ENCODE assay signal across 29 cellular contexts in genomic region chr3:119808843-119809242, GRCh38. TPM values are rescaled to one million over a fixed set of nuclear protein-coding genes. Genes with fewer than 3 reads are reported as not detected.
DNase-seq lines count a peak whose midpoint lies in the region; ATAC-seq and TF ChIP-seq lines count a peak whose summit lies in the region.
"Had no signal": no experiment of that assay in that cellular context is flagged by ENCODE, and none has a peak within 500 bp of the region (broad histone marks: within the 10 kb centered on the region; RNA-seq: fewer than 3 reads in every experiment).

No MANE protein-coding gene starts in this region.

- POLR2A ChIA-PET in activated B cell treated with CpG ODN at 0.5 μM for 24 hours (lab: Charles Lee), result interaction anchor here (2.6 kb wide), 1 partner anchor 286 kb away, joined by 10 read pairs; the partner anchor contains the start of gene GSK3B

- H3K4me3 Mint-ChIP-seq in stimulated activated naive CD8-positive, alpha-beta T cell treated with anti-CD3 and anti-CD28 coated beads, Interleukin-15, Interleukin-2, amounts not matched to agents 100 ng/mL and 50 ng/mL, for 24 hours, result peak overlapping the region; percentile 44
- peak overlapping the region in 1 of 2 donors; percentile 91 for H3K4me3 Mint-ChIP-seq in stimulated activated naive CD8-positive, alpha-beta T cell treated with anti-CD3 and anti-CD28 coated beads, Interleukin-15, amount 100 ng/mL, for 72 hours
- H3K4me3 Mint-ChIP-seq in activated B cell treated with CpG ODN at 0.5 μM for 24 hours (peak overlapping the region; percentile 26), memory B cell (peak overlapping the region; percentile 98)
- H3K4me3 Mint-ChIP-seq: activated naive CD4-positive, alpha-beta T cell treated with anti-CD3 and anti-CD28 coated beads, Interleukin-2, amount 10 ng/mL, durations not matched to agents 7 days and 5 days; endodermal cell had no signal

- TF ChIP-seq EP300 in gastroesophageal sphincter (IDR thresholded peaks at IDR 0.05), result no peak

- no peak overlapping the region for H3K27ac ChIP-seq in gastroesophageal sphincter
- H3K27ac ChIP-seq: cardiac muscle cell, coronary artery, heart right ventricle, KMS-11, stomach, tibial nerve had no signal

- no peaks in the 10 kb centered on the region for H3K27me3 Mint-ChIP-seq in stimulated activated naive CD8-positive, alpha-beta T cell treated with anti-CD3 and anti-CD28 coated beads, Interleukin-15, Interleukin-2, amounts not matched to agents 100 ng/mL and 50 ng/mL, for 24 hours
- H3K27me3 Mint-ChIP-seq in stimulated activated naive CD8-positive, alpha-beta T cell treated with anti-CD3 and anti-CD28 coated beads, Interleukin-15, amount 100 ng/mL, for 72 hours, result no peaks in the 10 kb centered on the region
- H3K27me3 Mint-ChIP-seq in activated B cell treated with CpG ODN at 0.5 μM for 24 hours, result no peaks in the 10 kb centered on the region
- no peaks in the 10 kb centered on the region for H3K27me3 Mint-ChIP-seq in memory B cell

- no peak for TF ChIP-seq POLR2A in gastroesophageal sphincter (IDR thresholded peaks at IDR 0.05)

- H3K4me3 ChIP-seq in gastroesophageal sphincter, result no peak overlapping the region
- H3K4me3 ChIP-seq: cardiac muscle cell had no signal

- no peaks in the 10 kb centered on the region for H3K36me3 Mint-ChIP-seq in stimulated activated naive CD8-positive, alpha-beta T cell treated with anti-CD3 and anti-CD28 coated beads, Interleukin-15, Interleukin-2, amounts not matched to agents 100 ng/mL and 50 ng/mL, for 24 hours (ENCODE audit: low read depth)
- H3K36me3 Mint-ChIP-seq in activated B cell treated with CpG ODN at 0.5 μM for 24 hours (ENCODE audit: low read depth) (peaks cover 3% of the 10 kb centered on the region), memory B cell (no peaks in the 10 kb centered on the region)
- H3K36me3 Mint-ChIP-seq: activated naive CD4-positive, alpha-beta T cell treated with anti-CD3 and anti-CD28 coated beads, Interleukin-2, amount 10 ng/mL, durations not matched to agents 7 days and 5 days had no signal

- H3K36me3 ChIP-seq in gastroesophageal sphincter, result no peaks in the 10 kb centered on the region
- H3K36me3 ChIP-seq: cardiac muscle cell, heart right ventricle, stomach, tibial nerve had no signal

- no peak for DNase-seq in stimulated activated naive CD8-positive, alpha-beta T cell treated with anti-CD3 and anti-CD28 coated beads, Interleukin-15, amount 100 ng/mL, for 72 hours
- no peak for DNase-seq in activated B cell treated with CpG ODN at 0.5 μM for 24 hours
- no peak for DNase-seq in memory B cell (ENCODE audit: low spot score in 2 of 2)
- DNase-seq in NCI-H526 treated with DMSO at 0.1 percent for 48 hours (lab: John Stamatoyannopoulos, UW), result no peak
- DNase-seq in dedifferentiated amniotic fluid mesenchymal stem cell (ENCODE audit: extremely low spot score), result no peak
- DNase-seq: ACHN; activated CD4-positive, CD25-positive, alpha-beta regulatory T cell treated with anti-CD3 and anti-CD28 coated beads, Interleukin-2, amount 50 U/mL, for 72 hours; activated naive CD4-positive, alpha-beta T cell treated with anti-CD3 and anti-CD28 coated beads, Interleukin-2, amount 10 ng/mL, durations not matched to agents 7 days and 5 days; aorta; endodermal cell; foreskin fibroblast; heart right ventricle; left colon; mesenchymal stem cell; NCI-H1436 treated with DMSO at 0.1 percent for 48 hours; NCI-H2107; NCI-H446; NCI-H82; RPMI8226; stomach had no signal

- H3K4me1 Mint-ChIP-seq in stimulated activated naive CD8-positive, alpha-beta T cell treated with anti-CD3 and anti-CD28 coated beads, Interleukin-15, Interleukin-2, amounts not matched to agents 100 ng/mL and 50 ng/mL, for 24 hours (ENCODE audit: low read depth), result peaks cover 11% of the 10 kb centered on the region
- peaks cover 22% of the 10 kb centered on the region for H3K4me1 Mint-ChIP-seq in stimulated activated naive CD8-positive, alpha-beta T cell treated with anti-CD3 and anti-CD28 coated beads, Interleukin-15, amount 100 ng/mL, for 72 hours
- H3K4me1 Mint-ChIP-seq in activated B cell treated with CpG ODN at 0.5 μM for 24 hours, result peaks cover 9% of the 10 kb centered on the region
- H3K4me1 Mint-ChIP-seq in memory B cell, result peaks cover 9% of the 10 kb centered on the region
- H3K4me1 Mint-ChIP-seq: endodermal cell had no signal

- H3K9me3 Mint-ChIP-seq in stimulated activated naive CD8-positive, alpha-beta T cell treated with anti-CD3 and anti-CD28 coated beads, Interleukin-15, Interleukin-2, amounts not matched to agents 100 ng/mL and 50 ng/mL, for 24 hours, result no peaks in the 10 kb centered on the region
- no peaks in the 10 kb centered on the region for H3K9me3 Mint-ChIP-seq in stimulated activated naive CD8-positive, alpha-beta T cell treated with anti-CD3 and anti-CD28 coated beads, Interleukin-15, amount 100 ng/mL, for 72 hours
- H3K9me3 Mint-ChIP-seq in activated B cell treated with CpG ODN at 0.5 μM for 24 hours (no peaks in the 10 kb centered on the region), memory B cell (no peaks in the 10 kb centered on the region)
- H3K9me3 Mint-ChIP-seq: activated naive CD4-positive, alpha-beta T cell treated with anti-CD3 and anti-CD28 coated beads, Interleukin-2, amount 10 ng/mL, durations not matched to agents 7 days and 5 days had no signal

- intact Hi-C loops in activated B cell treated with CpG ODN at 0.5 μM for 24 hours (cut with micrococcal nuclease), result no loop called here

- no peak overlapping the region for H3K27ac Mint-ChIP-seq in stimulated activated naive CD8-positive, alpha-beta T cell treated with anti-CD3 and anti-CD28 coated beads, Interleukin-15, Interleukin-2, amounts not matched to agents 100 ng/mL and 50 ng/mL, for 24 hours
- no peak overlapping the region for H3K27ac Mint-ChIP-seq in stimulated activated naive CD8-positive, alpha-beta T cell treated with anti-CD3 and anti-CD28 coated beads, Interleukin-15, amount 100 ng/mL, for 72 hours
- peak overlapping the region; percentile 16 for H3K27ac Mint-ChIP-seq in activated B cell treated with CpG ODN at 0.5 μM for 24 hours
- H3K27ac Mint-ChIP-seq in memory B cell, result no peak overlapping the region
- H3K27ac Mint-ChIP-seq: activated naive CD4-positive, alpha-beta T cell treated with anti-CD3 and anti-CD28 coated beads, Interleukin-2, amount 10 ng/mL, durations not matched to agents 7 days and 5 days; endodermal cell had no signal

- peaks cover 0 to 12% (median 5%) of the 10 kb centered on the region in 3 donors for H3K4me1 ChIP-seq in gastroesophageal sphincter

- TF ChIP-seq CTCF in activated B cell treated with CpG ODN at 0.5 μM for 24 hours (IDR thresholded peaks at IDR 0.05), result no peak
- no peak for TF ChIP-seq CTCF in gastroesophageal sphincter (IDR thresholded peaks at IDR 0.05)

- peaks cover 9% of the 10 kb centered on the region for H3K27me3 ChIP-seq in gastroesophageal sphincter

- no peak for ATAC-seq in stimulated activated naive CD8-positive, alpha-beta T cell treated with anti-CD3 and anti-CD28 coated beads, Interleukin-15, amount 100 ng/mL, for 72 hours
- ATAC-seq in activated B cell treated with CpG ODN at 0.5 μM for 24 hours (ENCODE audit: low read depth), result no peak
- ATAC-seq in memory B cell (ENCODE audit: low read depth), result no peak
- no peak for ATAC-seq in gastroesophageal sphincter
- ATAC-seq: esophagus mucosa, left colon had no signal

- CTCF ChIA-PET in activated B cell treated with CpG ODN at 0.5 μM for 24 hours (lab: Charles Lee), result interaction anchor here (0.6 kb wide), 1 partner anchor 25 kb away, joined by 3 read pairs; no protein-coding TSS in a partner anchor

- 100% methylated on average over 2 of the region's 6 CpGs; no CpG with 5 or more reads in 1 of the 2 donors for WGBS in gastroesophageal sphincter (ENCODE audit: low coverage in 1 of 2), 2 donors

- H3K9me3 ChIP-seq in gastroesophageal sphincter, result no peaks in the 10 kb centered on the region
- H3K9me3 ChIP-seq: heart right ventricle, stomach, tibial nerve had no signal

RNA-seq across cellular contexts. Expression of gene NR1I2, which starts 26.9 kb away (rescaled TPM):
- total RNA-seq in activated B cell treated with CpG ODN at 0.5 μM for 24 hours, result 1.1 and 1.2 TPM in 2 replicates
- total RNA-seq in gastroesophageal sphincter, result not detected
- total RNA-seq: esophagus mucosa; SK-MEL-5; T-helper 1 cell treated with Interleukin-12 subunit alpha and Interleukin-12 subunit beta and Interleukin-4 antibody, amounts not matched to agents 30 ng/mL and 1 ng/mL, for 36 hours had no signal
